Comparison of ENCODE assay signal across 8 cellular contexts in the genomic region with DNA sequence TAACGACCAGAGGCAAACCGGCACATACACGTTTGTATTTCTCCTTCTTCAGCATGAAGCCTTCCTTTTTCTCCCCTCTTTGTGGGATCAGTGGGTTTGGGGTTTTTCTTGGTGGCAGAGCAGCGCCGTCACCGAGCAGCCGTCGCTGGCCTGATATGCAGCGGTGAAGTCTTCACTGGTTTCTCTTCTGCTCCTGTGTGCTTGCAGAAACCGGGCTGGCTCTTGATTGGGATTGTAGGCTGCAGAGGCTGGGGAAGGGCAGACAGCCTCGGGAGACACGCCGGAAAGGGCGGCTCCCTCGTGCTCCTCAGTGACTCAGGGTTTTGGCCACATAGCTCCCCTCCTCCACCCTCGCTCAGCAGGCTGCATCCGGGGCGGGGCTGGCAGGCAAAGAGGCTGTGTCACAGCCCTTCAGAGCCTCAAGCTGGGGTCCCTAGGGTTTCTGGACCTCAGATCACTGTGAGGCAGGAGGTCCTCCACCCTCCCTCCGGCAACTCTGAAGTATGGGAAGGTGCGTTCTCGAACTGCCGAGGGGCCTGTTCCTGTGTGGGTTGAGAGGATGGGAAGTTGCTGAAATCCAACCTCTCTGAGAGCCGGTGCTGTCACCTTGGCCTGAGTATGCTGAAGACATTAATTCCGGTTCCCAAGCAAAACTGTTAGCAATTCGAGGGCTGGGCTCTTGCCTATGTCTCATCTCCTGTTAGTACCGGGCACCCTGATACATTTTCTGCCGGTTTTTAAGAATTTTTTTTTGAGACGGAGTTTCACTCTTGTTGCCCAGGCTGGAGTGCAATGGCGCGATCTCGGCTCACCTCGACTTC. TPM values are rescaled to one million over a fixed set of nuclear protein-coding genes. Genes with fewer than 3 reads are reported as not detected.
DNase-seq lines count a peak whose midpoint lies in the region; ATAC-seq, FAIRE-seq and TF ChIP-seq lines count a peak whose summit lies in the region.

No MANE protein-coding gene starts in this region.

- TF ChIP-seq CTCF in Caco-2 (IDR thresholded peaks at IDR 0.05; ENCODE audit: insufficient read depth in 1 of 2, low read depth in 1 of 2, low read length in 1 of 2, severe bottlenecking in 1 of 2, unreplicated experiment in 1 of 2) (no peak), osteocyte (IDR thresholded peaks at IDR 0.05) (no peak), thoracic aorta (IDR thresholded peaks at IDR 0.05) (no peak)

- TSS peak; percentile 88 for BruUV-seq in Caco-2 (replicated peaks; lab: Mats Ljungman, UMichigan)

- H3K4me3 ChIP-seq in Caco-2 (ENCODE audit: low read depth, low read length) (peak overlapping the region; percentile 59), thoracic aorta (peak overlapping the region; percentile 68)

- H3K36me3 Mint-ChIP-seq in Caco-2 (ENCODE audit: insufficient read depth, unreplicated experiment) (peaks cover 28% of the 10 kb centered on the region), osteocyte (ENCODE audit: unreplicated experiment) (peaks cover 16% of the 10 kb centered on the region)
- peaks cover 36% of the 10 kb centered on the region for H3K36me3 Mint-ChIP-seq in activated T-helper 17 cell treated with anti-CD3 and anti-CD28 coated beads, Interleukin-2, amount 50 U/mL, for 72 hours (ENCODE audit: low read depth)

- H3K27me3 Mint-ChIP-seq in Caco-2 (ENCODE audit: insufficient read depth, unreplicated experiment) (no peaks in the 10 kb centered on the region), osteocyte (ENCODE audit: unreplicated experiment) (no peaks in the 10 kb centered on the region)
- H3K27me3 Mint-ChIP-seq in activated T-helper 17 cell treated with anti-CD3 and anti-CD28 coated beads, Interleukin-2, amount 50 U/mL, for 72 hours: no peaks in the 10 kb centered on the region

- H3K27ac ChIP-seq in thoracic aorta: peak overlapping the region; percentile 69 to 87

- ATAC-seq in GM21360 (IDR thresholded peaks at IDR 0.05; ENCODE audit: unreplicated experiment): peak; percentile 72
- ATAC-seq in activated T-helper 17 cell treated with anti-CD3 and anti-CD28 coated beads, Interleukin-2, amount 50 U/mL, for 72 hours (replicated peaks): peak; percentile 95
- peak; percentile 78 for ATAC-seq in thoracic aorta (ENCODE audit: insufficient number of reproducible peaks, low FRiP score, low read depth)

- H3K36me3 ChIP-seq in Caco-2 (ENCODE audit: control insufficient read depth, insufficient read depth, low read length): no peaks in the 10 kb centered on the region
- no peaks in the 10 kb centered on the region for H3K36me3 ChIP-seq in thoracic aorta

- intact Hi-C loops in Caco-2 (cut with micrococcal nuclease; ENCODE audit: unreplicated experiment): loop anchor here (1.0 to 2.0 kb wide), 2 partner anchors 24 to 29 kb away; no protein-coding TSS in a partner anchor

- H3K4me1 ChIP-seq in Caco-2: peaks cover 10% of the 10 kb centered on the region
- peaks cover 11 to 24% of the 10 kb centered on the region in 2 donors for H3K4me1 ChIP-seq in thoracic aorta (ENCODE audit: control insufficient read depth in 1 of 2, low read depth in 2 of 2)

- H3K9me3 ChIP-seq in Caco-2: no peaks in the 10 kb centered on the region
- H3K9me3 ChIP-seq in thoracic aorta: no peaks in the 10 kb centered on the region

- H3K27ac Mint-ChIP-seq in Caco-2 (ENCODE audit: unreplicated experiment) (peak overlapping the region; percentile 92), osteocyte (ENCODE audit: unreplicated experiment) (peak overlapping the region; percentile 96)
- peak overlapping the region; percentile 95 for H3K27ac Mint-ChIP-seq in activated T-helper 17 cell treated with anti-CD3 and anti-CD28 coated beads, Interleukin-2, amount 50 U/mL, for 72 hours

- H3K4me3 Mint-ChIP-seq in Caco-2 (ENCODE audit: unreplicated experiment) (peak overlapping the region; percentile 94), osteocyte (ENCODE audit: unreplicated experiment) (peak overlapping the region; percentile 62)
- H3K4me3 Mint-ChIP-seq in activated T-helper 17 cell treated with anti-CD3 and anti-CD28 coated beads, Interleukin-2, amount 50 U/mL, for 72 hours: peak overlapping the region; percentile 96

- H3K27me3 ChIP-seq in Caco-2 (replicated peaks; ENCODE audit: control insufficient read depth, insufficient read depth, low read length): no peaks in the 10 kb centered on the region
- no peaks in the 10 kb centered on the region for H3K27me3 ChIP-seq in thoracic aorta (replicated peaks; ENCODE audit: insufficient read depth)

- DNase-seq in Caco-2: peak; percentile 92 to 93
- DNase-seq in HS-5 (ENCODE audit: low read depth): peak; percentile 91
- DNase-seq in RPMI7951 (ENCODE audit: low read depth): peak; percentile 96
- peak; percentile 56 to 57 for DNase-seq in frontal cortex (ENCODE audit: low spot score in 2 of 2)
- peak; percentile 94 for DNase-seq in osteocyte (ENCODE audit: extremely low spot score, unreplicated experiment)
- peak; percentile 88 for DNase-seq in thoracic aorta (ENCODE audit: low spot score)

- no peak for FAIRE-seq in frontal cortex (lab: Jason Lieb, UNC)

- H3K9me3 Mint-ChIP-seq in Caco-2 (ENCODE audit: unreplicated experiment) (no peaks in the 10 kb centered on the region), osteocyte (ENCODE audit: unreplicated experiment) (peaks cover 8% of the 10 kb centered on the region)
- H3K9me3 Mint-ChIP-seq in activated T-helper 17 cell treated with anti-CD3 and anti-CD28 coated beads, Interleukin-2, amount 50 U/mL, for 72 hours: no peaks in the 10 kb centered on the region

- CTCF ChIA-PET in Caco-2 (lab: Charles Lee): interaction anchor here (0.7 to 1.5 kb wide), 4 partner anchors 16 to 35 kb away, joined by 3 to 6 read pairs (median 4); no protein-coding TSS in a partner anchor

- H3K4me1 Mint-ChIP-seq in Caco-2 (ENCODE audit: low read depth, unreplicated experiment) (no peaks in the 10 kb centered on the region), osteocyte (ENCODE audit: unreplicated experiment) (peaks cover 39% of the 10 kb centered on the region)
- peaks cover 28% of the 10 kb centered on the region for H3K4me1 Mint-ChIP-seq in activated T-helper 17 cell treated with anti-CD3 and anti-CD28 coated beads, Interleukin-2, amount 50 U/mL, for 72 hours

- POLR2A ChIA-PET in Caco-2 (lab: Charles Lee): interaction anchor here (0.5 to 2.0 kb wide), 6 partner anchors 24 to 257 kb away, joined by 3 to 23 read pairs (median 6); a partner anchor contains a TSS

RNA-seq across cellular contexts. Expression of a gene that starts 24.2 kb away (rescaled TPM):
- total RNA-seq in Caco-2 (2022) (35.8 and 37.2 TPM in 2 replicates), frontal cortex (6.1 TPM), osteocyte (35.5 and 40.1 TPM in 2 replicates), thoracic aorta (10 to 100 TPM; 23.0 to 25.7 TPM)
- total RNA-seq in RPMI7951 (2014; rRNA removed; shearing (Covaris generic)): 42.3 and 52.9 TPM in 2 replicates
- 10 to 100 TPM; 25.1 to 29.3 TPM for total RNA-seq in activated T-helper 17 cell treated with anti-CD3 and anti-CD28 coated beads, Interleukin-2, amount 50 U/mL, for 72 hours

RNA-seq across cellular contexts. Expression of a gene that starts 44.4 kb away (rescaled TPM):
- 15.5 and 15.6 TPM in 2 replicates for total RNA-seq in Caco-2 (2022)
- 13.2 and 14.5 TPM in 2 replicates for total RNA-seq in RPMI7951 (2014; rRNA removed; shearing (Covaris generic))
- total RNA-seq in activated T-helper 17 cell treated with anti-CD3 and anti-CD28 coated beads, Interleukin-2, amount 50 U/mL, for 72 hours: 10 to 100 TPM; 17.5 to 18.2 TPM
- 7.3 TPM for total RNA-seq in frontal cortex
- total RNA-seq in osteocyte: 28.1 and 31.6 TPM in 2 replicates
- total RNA-seq in thoracic aorta: 10 to 100 TPM; 17.2 to 44.5 TPM

RNA-seq across cellular contexts. Expression of a gene that starts 52.5 kb away (rescaled TPM):
- total RNA-seq in Caco-2 (2022): 57.0 and 60.0 TPM in 2 replicates
- total RNA-seq in RPMI7951 (2014; rRNA removed; shearing (Covaris generic)): 92.6 and 101 TPM in 2 replicates
- 10 to 100 TPM; 22.1 to 26.0 TPM for total RNA-seq in activated T-helper 17 cell treated with anti-CD3 and anti-CD28 coated beads, Interleukin-2, amount 50 U/mL, for 72 hours
- 14.3 TPM for total RNA-seq in frontal cortex
- 90.2 and 93.1 TPM in 2 replicates for total RNA-seq in osteocyte
- total RNA-seq in thoracic aorta: 100 to 1,000 TPM; 161 to 180 TPM

Comparison
In these comparisons a context has a peak if more than half of its experiments do, and no peak if none do; other contexts are left out.
1. Peak in every context shown above with its lines: DNase-seq, ATAC-seq, H3K4me3 ChIP-seq and H3K27ac ChIP-seq.